ENCODE assay signal across 14 cellular contexts in the genomic region with DNA sequence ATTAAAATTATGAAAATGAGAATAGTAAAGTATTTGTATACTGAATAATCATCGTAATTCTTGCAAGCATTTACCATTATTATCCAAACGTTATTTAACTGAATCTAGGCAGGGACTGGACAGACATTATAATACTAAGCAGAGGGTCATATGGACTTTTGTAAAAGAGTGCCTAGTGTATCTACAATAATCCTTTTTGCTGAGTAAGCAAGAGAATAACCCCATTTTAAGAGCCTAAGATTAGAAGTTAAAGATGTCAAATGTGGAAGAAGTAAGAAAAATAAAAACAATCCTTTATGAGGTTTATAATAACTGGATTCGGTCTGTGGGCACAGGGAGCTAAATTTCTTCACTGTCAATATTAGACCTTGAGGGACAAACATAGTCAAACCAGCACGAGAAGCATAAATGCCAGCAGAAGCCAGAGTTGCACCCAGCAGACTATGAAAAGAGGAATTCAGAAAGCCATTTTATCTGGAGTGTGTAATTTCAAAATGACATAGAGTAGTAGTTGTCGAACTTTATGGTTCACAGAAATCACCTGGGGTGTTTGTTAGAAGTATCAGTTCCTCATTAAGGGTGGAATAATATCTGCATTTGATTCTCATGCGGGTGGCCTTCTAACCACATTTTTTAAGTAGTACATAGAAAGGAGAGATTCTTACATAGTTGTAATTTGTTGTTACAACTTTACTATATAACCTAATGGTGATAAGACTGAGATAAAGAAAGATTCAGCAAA. TPM values are rescaled to one million over a fixed set of nuclear protein-coding genes. Genes with fewer than 3 reads are reported as not detected.
A peak's percentile ranks its signal among the peaks of the same experiment; 100 is the strongest.
DNase-seq lines count a peak whose midpoint lies in the region; ATAC-seq and TF ChIP-seq lines count a peak whose summit lies in the region.
"Had no signal": no experiment of that assay in that cellular context is flagged by ENCODE, and none has a peak within 500 bp of the region (broad histone marks: within the 10 kb centered on the region; RNA-seq: fewer than 3 reads in every experiment).

No MANE protein-coding gene starts in this region.

- TF ChIP-seq CTCF in adrenal gland (IDR thresholded peaks at IDR 0.05) (no peak), vagina (IDR thresholded peaks at IDR 0.05) (no peak), hepatocyte (IDR thresholded peaks at IDR 0.05; ENCODE audit: poor library complexity) (no peak)

- no peak overlapping the region for H3K4me3 ChIP-seq in adrenal gland
- H3K4me3 ChIP-seq in vagina = no peak overlapping the region
- H3K4me3 ChIP-seq in hepatocyte = no peak overlapping the region
- H3K4me3 ChIP-seq: testis had no signal

- peak; percentile 9 for DNase-seq in MV-4-11 (lab: John Stamatoyannopoulos, UW)
- no peak for DNase-seq in adrenal gland
- DNase-seq in vagina (ENCODE audit: extremely low spot score in 2 of 2) = no peak
- no peak for DNase-seq in erythroblast (lab: John Stamatoyannopoulos, UW)
- DNase-seq in hepatocyte (ENCODE audit: low spot score) = no peak
- DNase-seq: aorta; C1 segment of cervical spinal cord; stimulated activated CD4-positive, alpha-beta T cell treated with anti-CD3 and anti-CD28 coated beads, Interleukin-2, amount 100 ng/mL, for 24 hours; T-cell; testis had no signal

- H2AFZ ChIP-seq in hepatocyte = no peak overlapping the region

- no peaks in the 10 kb centered on the region for H3K9me3 ChIP-seq in adrenal gland (replicated peaks in 1 of 3)
- H3K9me3 ChIP-seq in vagina = no peaks in the 10 kb centered on the region
- no peaks in the 10 kb centered on the region for H3K9me3 ChIP-seq in hepatocyte (ENCODE audit: low read depth)
- H3K9me3 ChIP-seq: testis had no signal

- H3K36me3 ChIP-seq in adrenal gland (replicated peaks in 1 of 2) = no peaks in the 10 kb centered on the region
- H3K36me3 ChIP-seq in vagina = no peaks in the 10 kb centered on the region
- no peaks in the 10 kb centered on the region for H3K36me3 ChIP-seq in hepatocyte (replicated peaks; ENCODE audit: insufficient read depth, low read depth)

- intact Hi-C loops in adrenal gland (cut with DNase I) = no loop called here
- intact Hi-C loops in vagina (cut with DNase I) = no loop called here

- TF ChIP-seq POLR2A in adrenal gland (IDR thresholded peaks at IDR 0.05) (no peak), vagina (IDR thresholded peaks at IDR 0.05) (no peak), erythroblast (IDR thresholded peaks at IDR 0.05; ENCODE audit: low read length) (no peak)

- H3K4me1 ChIP-seq in adrenal gland (replicated peaks in 1 of 2) (no peaks in the 10 kb centered on the region), vagina (no peaks in the 10 kb centered on the region), hepatocyte (ENCODE audit: insufficient read depth) (no peaks in the 10 kb centered on the region)
- H3K4me1 ChIP-seq: testis had no signal

- H3K27me3 ChIP-seq in adrenal gland (no peaks in the 10 kb centered on the region), vagina (no peaks in the 10 kb centered on the region), hepatocyte (no peaks in the 10 kb centered on the region)
- H3K27me3 ChIP-seq: testis had no signal

- no peaks in the 10 kb centered on the region for H3K79me2 ChIP-seq in hepatocyte

- H3K9me2 ChIP-seq in hepatocyte (replicated peaks; ENCODE audit: insufficient read depth) = no peaks in the 10 kb centered on the region

- H4K20me1 ChIP-seq in hepatocyte (ENCODE audit: insufficient read depth, poor library complexity, severe bottlenecking) = no peaks in the 10 kb centered on the region

- H3K27ac ChIP-seq in adrenal gland (no peak overlapping the region), vagina (no peak overlapping the region), hepatocyte (no peak overlapping the region)
- H3K27ac ChIP-seq: testis had no signal

- peak; percentile 96 for ATAC-seq in GM18498 (IDR thresholded peaks at IDR 0.05; ENCODE audit: unreplicated experiment)
- peak; percentile 82 for ATAC-seq in GM19468 (IDR thresholded peaks at IDR 0.05; ENCODE audit: extremely low read depth, unreplicated experiment)
- ATAC-seq in HG02981 (IDR thresholded peaks at IDR 0.05; ENCODE audit: unreplicated experiment) = peak; percentile 96
- ATAC-seq: T-cell had no signal

- WGBS in adrenal gland, 4 donors = 60 to 70% (median 62%) methylated on average over 6 of the region's 6 CpGs
- 75% methylated on average over 6 of the region's 6 CpGs for WGBS in hepatocyte (ENCODE audit: low lambda C conversion rate, missing lambda C conversion rate)

- no peak overlapping the region for H3K4me2 ChIP-seq in hepatocyte

RNA-seq across cellular contexts. Expression of gene DCLK2, which starts 39.7 kb away (rescaled TPM):
- 10 to 100 TPM in 2 of 8 donors, 1 to 10 TPM in 6; 3.1 to 11.4 (median 6.3) TPM for total RNA-seq in adrenal gland
- 1 to 10 TPM; 3.1 to 8.1 (median 7.8) TPM for polyA plus RNA-seq in adrenal gland
- total RNA-seq in vagina = 5.9 TPM
- total RNA-seq in hepatocyte = 2.2 and 2.8 TPM in 2 replicates
- polyA plus RNA-seq in hepatocyte = 1.5 and 2.7 TPM in 2 replicates
- total RNA-seq: activated CD8-positive, alpha-beta memory T cell treated with anti-CD3 and anti-CD28 coated beads for 36 hours had no signal
